10 cellular contexts compared by ENCODE assay signal in genomic region chr5:150141544-150142188, GRCh38. TPM values are rescaled to one million over a fixed set of nuclear protein-coding genes. Genes with fewer than 3 reads are reported as not detected.
DNase-seq lines count a peak whose midpoint lies in the region; ATAC-seq, FAIRE-seq and TF ChIP-seq lines count a peak whose summit lies in the region.
"Had no signal": no experiment of that assay in that cellular context is flagged by ENCODE, and none has a peak within 500 bp of the region (broad histone marks: within the 10 kb centered on the region; RNA-seq: fewer than 3 reads in every experiment).

No MANE protein-coding gene starts in this region.

- WGBS in right cardiac atrium = 62% methylated on average over 9 of the region's 9 CpGs
- 77 to 78% methylated on average over 9 of the region's 9 CpGs for WGBS in sigmoid colon, 2 donors
- 62 to 67% (median 65%) methylated on average over 9 of the region's 9 CpGs for WGBS in small intestine, 3 donors

- intact Hi-C loops in Caco-2 (cut with micrococcal nuclease; ENCODE audit: unreplicated experiment) = no loop called here
- intact Hi-C loops in activated T-helper 1 cell treated with anti-CD3 and anti-CD28 coated beads, Interleukin-12 subunit alpha, Interleukin-12 subunit beta, Interleukin-2, Interleukin-4 antibody, amounts not matched to agents 30 ng/mL and 10 ng/mL and 1 ng/mL, durations not matched to agents 14 hours and 24 hours and 36 hours (cut with micrococcal nuclease) = no loop called here
- intact Hi-C loops in right cardiac atrium (cut with DNase I) = no loop called here
- intact Hi-C loops in sigmoid colon (cut with DNase I) = no loop called here

- peak overlapping the region; percentile 92 for H3K27ac Mint-ChIP-seq in Caco-2 (ENCODE audit: unreplicated experiment)
- peak overlapping the region; percentile 37 for H3K27ac Mint-ChIP-seq in activated T-helper 1 cell treated with anti-CD3 and anti-CD28 coated beads, Interleukin-12 subunit alpha, Interleukin-12 subunit beta, Interleukin-2, Interleukin-4 antibody, amounts not matched to agents 30 ng/mL and 10 ng/mL and 1 ng/mL, durations not matched to agents 14 hours and 24 hours and 36 hours

- H3K27me3 ChIP-seq in Caco-2 (replicated peaks; ENCODE audit: control insufficient read depth, insufficient read depth, low read length) = no peaks in the 10 kb centered on the region
- no peaks in the 10 kb centered on the region for H3K27me3 ChIP-seq in right cardiac atrium (ENCODE audit: control insufficient read depth, insufficient read depth)
- no peaks in the 10 kb centered on the region for H3K27me3 ChIP-seq in sigmoid colon
- no peaks in the 10 kb centered on the region for H3K27me3 ChIP-seq in small intestine (ENCODE audit: control insufficient read depth in 2 of 2, insufficient read depth in 2 of 2, low read length in 2 of 2)

- H3K4me1 ChIP-seq in Caco-2 = peaks cover 88% of the 10 kb centered on the region
- peaks cover 48% of the 10 kb centered on the region for H3K4me1 ChIP-seq in right cardiac atrium (ENCODE audit: control insufficient read depth, insufficient read depth, low read length)
- H3K4me1 ChIP-seq in sigmoid colon = peaks cover 0 to 99% (median 91%) of the 10 kb centered on the region in 4 donors
- no peaks in the 10 kb centered on the region for H3K4me1 ChIP-seq in small intestine (ENCODE audit: control insufficient read depth in 2 of 2, insufficient read depth in 1 of 2, low read depth in 1 of 2, low read length in 1 of 2)

- FAIRE-seq in small intestine (lab: Jason Lieb, UNC) = no peak

- H3K4me3 Mint-ChIP-seq in Caco-2 (ENCODE audit: unreplicated experiment) = peak overlapping the region; percentile 11
- no peak overlapping the region for H3K4me3 Mint-ChIP-seq in activated T-helper 1 cell treated with anti-CD3 and anti-CD28 coated beads, Interleukin-12 subunit alpha, Interleukin-12 subunit beta, Interleukin-2, Interleukin-4 antibody, amounts not matched to agents 30 ng/mL and 10 ng/mL and 1 ng/mL, durations not matched to agents 14 hours and 24 hours and 36 hours

- H3K9me3 Mint-ChIP-seq in Caco-2 (ENCODE audit: unreplicated experiment) = no peaks in the 10 kb centered on the region
- no peaks in the 10 kb centered on the region for H3K9me3 Mint-ChIP-seq in activated T-helper 1 cell treated with anti-CD3 and anti-CD28 coated beads, Interleukin-12 subunit alpha, Interleukin-12 subunit beta, Interleukin-2, Interleukin-4 antibody, amounts not matched to agents 30 ng/mL and 10 ng/mL and 1 ng/mL, durations not matched to agents 14 hours and 24 hours and 36 hours

- no peak for ATAC-seq in right cardiac atrium
- ATAC-seq in GM21825 (IDR thresholded peaks at IDR 0.05; ENCODE audit: unreplicated experiment) = no peak

- H3K36me3 ChIP-seq in Caco-2 (ENCODE audit: control insufficient read depth, insufficient read depth, low read length) (no peaks in the 10 kb centered on the region), sigmoid colon (no peaks in the 10 kb centered on the region), small intestine (ENCODE audit: control insufficient read depth in 2 of 2, insufficient read depth in 2 of 2, low read length in 2 of 2) (no peaks in the 10 kb centered on the region)

- H3K27ac ChIP-seq in right cardiac atrium (ENCODE audit: low read length) (peak overlapping the region; percentile 16), sigmoid colon (peak overlapping the region; percentile 84 to 92 (median 87)), small intestine (ENCODE audit: low read depth in 1 of 2, low read length in 1 of 2) (peak overlapping the region in 1 of 2 donors; percentile 81)
- H3K27ac ChIP-seq: KMS-11 had no signal

- H3K9me3 ChIP-seq in Caco-2 (no peaks in the 10 kb centered on the region), right cardiac atrium (ENCODE audit: control insufficient read depth, low read length) (no peaks in the 10 kb centered on the region), sigmoid colon (no peaks in the 10 kb centered on the region), small intestine (ENCODE audit: control insufficient read depth, low read depth) (no peaks in the 10 kb centered on the region)

- H3K36me3 Mint-ChIP-seq in Caco-2 (ENCODE audit: insufficient read depth, unreplicated experiment) = peaks cover 11% of the 10 kb centered on the region
- H3K36me3 Mint-ChIP-seq in activated T-helper 1 cell treated with anti-CD3 and anti-CD28 coated beads, Interleukin-12 subunit alpha, Interleukin-12 subunit beta, Interleukin-2, Interleukin-4 antibody, amounts not matched to agents 30 ng/mL and 10 ng/mL and 1 ng/mL, durations not matched to agents 14 hours and 24 hours and 36 hours (ENCODE audit: low read depth) = no peaks in the 10 kb centered on the region

- no peak overlapping the region for H3K4me3 ChIP-seq in Caco-2 (ENCODE audit: low read depth, low read length)
- H3K4me3 ChIP-seq in right cardiac atrium (ENCODE audit: low read length) = no peak overlapping the region
- no peak overlapping the region for H3K4me3 ChIP-seq in sigmoid colon
- no peak overlapping the region for H3K4me3 ChIP-seq in small intestine (ENCODE audit: low read depth in 1 of 2, low read length in 2 of 2)

- no peak for TF ChIP-seq POLR2A in sigmoid colon (IDR thresholded peaks at IDR 0.05)

- POLR2A ChIA-PET in Caco-2 (lab: Charles Lee) = no interaction called here

- H3K4me1 Mint-ChIP-seq in Caco-2 (ENCODE audit: low read depth, unreplicated experiment) = peaks cover 80% of the 10 kb centered on the region
- H3K4me1 Mint-ChIP-seq in activated T-helper 1 cell treated with anti-CD3 and anti-CD28 coated beads, Interleukin-12 subunit alpha, Interleukin-12 subunit beta, Interleukin-2, Interleukin-4 antibody, amounts not matched to agents 30 ng/mL and 10 ng/mL and 1 ng/mL, durations not matched to agents 14 hours and 24 hours and 36 hours (ENCODE audit: low read depth) = peaks cover 17% of the 10 kb centered on the region

- no TSS peak for BruUV-seq in Caco-2 (replicated peaks; lab: Mats Ljungman, UMichigan)

- DNase-seq in Caco-2 (peak; percentile 71 to 87), right cardiac atrium (peak in 1 of 3 donors; percentile 50), sigmoid colon (no peak), GM10266 (ENCODE audit: extremely low spot score) (no peak), RPMI8226 (no peak), small intestine (no peak)
- DNase-seq in activated T-helper 1 cell treated with anti-CD3 and anti-CD28 coated beads, Interleukin-12 subunit alpha, Interleukin-12 subunit beta, Interleukin-2, Interleukin-4 antibody, amounts not matched to agents 30 ng/mL and 10 ng/mL and 1 ng/mL, durations not matched to agents 14 hours and 24 hours and 36 hours (ENCODE audit: low spot score) = no peak
- DNase-seq: amygdala had no signal

- no peak for TF ChIP-seq EP300 in sigmoid colon (IDR thresholded peaks at IDR 0.05)

- CTCF ChIA-PET in Caco-2 (lab: Charles Lee) = interaction anchor here (1.5 kb wide), 1 partner anchor 20 kb away, joined by 5 read pairs; no protein-coding TSS in a partner anchor

- H3K27me3 Mint-ChIP-seq in Caco-2 (ENCODE audit: insufficient read depth, unreplicated experiment) = no peaks in the 10 kb centered on the region
- peaks cover 3% of the 10 kb centered on the region for H3K27me3 Mint-ChIP-seq in activated T-helper 1 cell treated with anti-CD3 and anti-CD28 coated beads, Interleukin-12 subunit alpha, Interleukin-12 subunit beta, Interleukin-2, Interleukin-4 antibody, amounts not matched to agents 30 ng/mL and 10 ng/mL and 1 ng/mL, durations not matched to agents 14 hours and 24 hours and 36 hours (ENCODE audit: insufficient read depth)

- no peak for TF ChIP-seq CTCF in Caco-2 (IDR thresholded peaks at IDR 0.05; ENCODE audit: insufficient read depth in 1 of 2, low read depth in 1 of 2, low read length in 1 of 2, severe bottlenecking in 1 of 2, unreplicated experiment in 1 of 2)
- no peak for TF ChIP-seq CTCF in sigmoid colon (IDR thresholded peaks at IDR 0.05)
- TF ChIP-seq CTCF in GM10266 (IDR thresholded peaks at IDR 0.05; ENCODE audit: control insufficient read depth, insufficient read depth, low read depth, missing control alignments) = no peak

RNA-seq across cellular contexts. Expression of gene PDGFRB, which starts 14.0 kb away (rescaled TPM):
- 5.9 and 7.2 TPM in 2 replicates for total RNA-seq in Caco-2 (2022)
- total RNA-seq in activated T-helper 1 cell treated with anti-CD3 and anti-CD28 coated beads, Interleukin-12 subunit alpha, Interleukin-12 subunit beta, Interleukin-2, Interleukin-4 antibody, amounts not matched to agents 30 ng/mL and 10 ng/mL and 1 ng/mL, durations not matched to agents 14 hours and 24 hours and 36 hours = 0.76 and 1.0 TPM in 2 replicates
- 10 to 100 TPM; 42.7 to 68.0 (median 46.4) TPM for total RNA-seq in right cardiac atrium
- polyA plus RNA-seq in right cardiac atrium = 24.6 TPM
- 100 to 1,000 TPM in 1 of 4 donors, 10 to 100 TPM in 3; 54.9 to 104 (median 69.4) TPM for total RNA-seq in sigmoid colon
- polyA plus RNA-seq in sigmoid colon = 10 to 100 TPM in 1 of 3 donors, 1 to 10 TPM in 2; 3.9 to 26.7 (median 6.0) TPM
- polyA plus RNA-seq in small intestine = 10 to 100 TPM in 1 of 3 donors, 1 to 10 TPM in 1, under 1 TPM in 1; 0.45 to 31.6 (median 1.6) TPM

RNA-seq across cellular contexts. Expression of gene CDX1, which starts 24.9 kb away (rescaled TPM):
- total RNA-seq in Caco-2 (2022) = 0.29 and 0.65 TPM in 2 replicates
- not detected in 2 replicates for total RNA-seq in activated T-helper 1 cell treated with anti-CD3 and anti-CD28 coated beads, Interleukin-12 subunit alpha, Interleukin-12 subunit beta, Interleukin-2, Interleukin-4 antibody, amounts not matched to agents 30 ng/mL and 10 ng/mL and 1 ng/mL, durations not matched to agents 14 hours and 24 hours and 36 hours
- total RNA-seq in right cardiac atrium = under 1 TPM in 1 of 4 donors, not detected in 3; 0.23 TPM
- 0.09 TPM for polyA plus RNA-seq in right cardiac atrium
- total RNA-seq in sigmoid colon = 1 to 10 TPM in 1 of 4 donors, under 1 TPM in 1, not detected in 2; 0.71 to 1.4 TPM
- polyA plus RNA-seq in sigmoid colon = 100 to 1,000 TPM; 325 to 455 (median 330) TPM
- polyA plus RNA-seq in small intestine = 100 to 1,000 TPM; 205 to 238 (median 219) TPM

RNA-seq across cellular contexts. Expression of gene SLC6A7, which starts 48.2 kb away (rescaled TPM):
- total RNA-seq in Caco-2 (2022) = not detected in 2 replicates
- total RNA-seq in activated T-helper 1 cell treated with anti-CD3 and anti-CD28 coated beads, Interleukin-12 subunit alpha, Interleukin-12 subunit beta, Interleukin-2, Interleukin-4 antibody, amounts not matched to agents 30 ng/mL and 10 ng/mL and 1 ng/mL, durations not matched to agents 14 hours and 24 hours and 36 hours = not detected in 2 replicates
- total RNA-seq in right cardiac atrium = not detected
- polyA plus RNA-seq in right cardiac atrium = not detected
- total RNA-seq in sigmoid colon = not detected
- 10 to 100 TPM in 1 of 3 donors, under 1 TPM in 2; 0.46 to 10.8 (median 0.60) TPM for polyA plus RNA-seq in sigmoid colon
- polyA plus RNA-seq in small intestine = 1 to 10 TPM in 2 of 3 donors, under 1 TPM in 1; 0.81 to 2.6 (median 1.8) TPM

RNA-seq across cellular contexts. Expression of gene CSF1R, which starts 55.3 kb away (rescaled TPM):
- total RNA-seq in Caco-2 (2022) = 5.8 and 8.2 TPM in 2 replicates
- total RNA-seq in activated T-helper 1 cell treated with anti-CD3 and anti-CD28 coated beads, Interleukin-12 subunit alpha, Interleukin-12 subunit beta, Interleukin-2, Interleukin-4 antibody, amounts not matched to agents 30 ng/mL and 10 ng/mL and 1 ng/mL, durations not matched to agents 14 hours and 24 hours and 36 hours = 0.10 TPM in 1 of 2 replicates, not detected in the other
- 10 to 100 TPM; 16.5 to 31.6 (median 24.8) TPM for total RNA-seq in right cardiac atrium
- 4.5 TPM for polyA plus RNA-seq in right cardiac atrium
- total RNA-seq in sigmoid colon = 10 to 100 TPM; 21.9 to 44.4 (median 36.0) TPM
- polyA plus RNA-seq in sigmoid colon = 10 to 100 TPM; 10.8 to 26.1 (median 16.3) TPM
- 1 to 10 TPM; 4.1 to 7.2 (median 4.9) TPM for polyA plus RNA-seq in small intestine

Comparison
In these comparisons a context has a peak if more than half of its experiments do, and no peak if none do; other contexts are left out.
1. DNase-seq: peak in Caco-2 (2 of 2); none in activated T-helper 1 cell treated with anti-CD3 and anti-CD28 coated beads, Interleukin-12 subunit alpha, Interleukin-12 subunit beta, Interleukin-2, Interleukin-4 antibody, amounts not matched to agents 30 ng/mL and 10 ng/mL and 1 ng/mL, durations not matched to agents 14 hours and 24 hours and 36 hours (single experiment), sigmoid colon (single experiment), GM10266 (single experiment), RPMI8226 (single experiment) and small intestine (single experiment).